Comparison of ENCODE assay signal across 9 cellular contexts in the genomic region with DNA sequence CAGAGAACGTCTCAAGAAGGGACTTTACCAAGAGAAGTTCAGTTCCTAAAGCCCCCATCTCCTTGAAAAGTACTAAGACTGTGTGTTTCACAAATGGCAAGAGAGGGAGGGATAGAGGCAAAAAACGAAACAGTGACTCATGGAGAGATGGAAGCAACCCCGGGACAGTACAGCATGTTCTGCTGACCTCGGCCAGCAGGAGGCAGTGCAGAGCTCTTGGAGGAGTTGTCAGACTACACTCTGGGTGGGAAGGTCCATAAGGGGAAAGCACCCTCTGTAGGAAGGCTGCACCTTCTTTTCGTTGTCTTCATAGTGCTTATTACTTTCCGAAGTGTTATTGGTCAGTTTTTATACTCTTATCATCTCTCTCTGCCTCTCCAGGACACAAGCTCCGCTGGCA.
DNase-seq lines count a peak whose midpoint lies in the region; ATAC-seq and TF ChIP-seq lines count a peak whose summit lies in the region.
"Had no signal": no experiment of that assay in that cellular context is flagged by ENCODE, and none has a peak within 500 bp of the region (broad histone marks: within the 10 kb centered on the region; RNA-seq: fewer than 3 reads in every experiment).

No MANE protein-coding gene starts in this region.

- peak; percentile 63 for TF ChIP-seq RAD21 in HCT116 (IDR thresholded peaks at IDR 0.05; ENCODE audit: low read depth)

- H3K27ac ChIP-seq in HCT116 (ENCODE audit: low read depth, low read length) (no peak overlapping the region), OCI-LY1 (ENCODE audit: low read depth, low read length, poor library complexity, severe bottlenecking) (no peak overlapping the region), tibial artery (no peak overlapping the region)
- H3K27ac ChIP-seq: SJSA1 had no signal

- H3F3A ChIP-seq in OCI-LY1 (ENCODE audit: insufficient read depth, low read length) = no peaks in the 10 kb centered on the region

- H3K36me3 Mint-ChIP-seq in activated T-cell treated with anti-CD3 and anti-CD28 coated beads, Interleukin-2, amount 50 U/mL, for 4 hours (ENCODE audit: insufficient read depth) = no peaks in the 10 kb centered on the region

- H3K27me3 ChIP-seq in HCT116 (ENCODE audit: insufficient read depth, low read length) (peaks cover 11% of the 10 kb centered on the region; the same call in 1 of the 2 replicates), OCI-LY1 (ENCODE audit: insufficient read depth, low read length) (no peaks in the 10 kb centered on the region), tibial artery (peaks cover 0 to under 1% of the 10 kb centered on the region in 2 donors)
- H3K27me3 ChIP-seq: SJSA1 had no signal

- CTCF ChIA-PET in HCT116 (lab: Charles Lee) = interaction anchor here (0.8 to 3.6 kb wide), 16 partner anchors 10 to 858 kb away, joined by 3 to 65 read pairs (median 5); partner anchors contain the start of gene FUT8

- no peaks in the 10 kb centered on the region for H3K27me3 Mint-ChIP-seq in activated T-cell treated with anti-CD3 and anti-CD28 coated beads, Interleukin-2, amount 50 U/mL, for 4 hours (ENCODE audit: low read depth)

- H3K79me2 ChIP-seq in HCT116 (ENCODE audit: insufficient read depth, low read length) (no peaks in the 10 kb centered on the region), OCI-LY1 (ENCODE audit: insufficient read depth, low read length) (no peaks in the 10 kb centered on the region)

- ATAC-seq in HCT116 (peak; percentile 94), HG03439 (IDR thresholded peaks at IDR 0.05; ENCODE audit: unreplicated experiment) (no peak)
- ATAC-seq in activated T-cell treated with anti-CD3 and anti-CD28 coated beads, Interleukin-2, amount 50 U/mL, for 4 hours = peak; percentile 89 to 92

- no peaks in the 10 kb centered on the region for H4K20me1 ChIP-seq in HCT116 (ENCODE audit: insufficient read depth)
- H4K20me1 ChIP-seq in OCI-LY1 (ENCODE audit: insufficient read depth, low read length) = no peaks in the 10 kb centered on the region

- peaks cover 21% of the 10 kb centered on the region for H3K4me1 Mint-ChIP-seq in activated T-cell treated with anti-CD3 and anti-CD28 coated beads, Interleukin-2, amount 50 U/mL, for 4 hours (ENCODE audit: low read depth)

- POLR2A ChIA-PET in HCT116 (lab: Charles Lee) = interaction anchor here (1.6 kb wide), 1 partner anchor 797 kb away, joined by 4 read pairs; no protein-coding TSS in a partner anchor

- no peaks in the 10 kb centered on the region for H3K4me1 ChIP-seq in HCT116 (ENCODE audit: control insufficient read depth in 1 of 2, insufficient read depth in 2 of 2, low read length in 2 of 2)
- no peaks in the 10 kb centered on the region for H3K4me1 ChIP-seq in OCI-LY1 (ENCODE audit: insufficient read depth, low read length, severe bottlenecking)
- no peaks in the 10 kb centered on the region for H3K4me1 ChIP-seq in tibial artery
- H3K4me1 ChIP-seq: SJSA1 had no signal

- no peak overlapping the region for H3K4me3 Mint-ChIP-seq in activated T-cell treated with anti-CD3 and anti-CD28 coated beads, Interleukin-2, amount 50 U/mL, for 4 hours

- peak; percentile 59 for DNase-seq in D341Med (ENCODE audit: low spot score)
- DNase-seq in HCT116 (ENCODE audit: low read depth, low spot score) = peak; percentile 24
- DNase-seq in activated T-cell treated with anti-CD3 and anti-CD28 coated beads, Interleukin-2, amount 50 U/mL, for 4 hours = peak; percentile 66
- DNase-seq in globus pallidus (ENCODE audit: low spot score) = peak; percentile 25
- DNase-seq in stimulated activated CD4-positive, alpha-beta T cell treated with anti-CD3 and anti-CD28 coated beads, Interleukin-12 subunit alpha, Interleukin-12 subunit beta, amount 100 ng/mL, for 4 hours = peak; percentile 71
- no peak for DNase-seq in tibial artery

- no peak overlapping the region for H3K4me3 ChIP-seq in HCT116 (replicated peaks in 1 of 2; ENCODE audit: low read depth in 1 of 2, low read length in 2 of 2)
- no peak overlapping the region for H3K4me3 ChIP-seq in OCI-LY1 (ENCODE audit: low read depth, low read length, poor library complexity, severe bottlenecking)
- H3K4me3 ChIP-seq in tibial artery = no peak overlapping the region
- H3K4me3 ChIP-seq: SJSA1 had no signal

- TF ChIP-seq CTCF in HCT116 (IDR thresholded peaks at IDR 0.05 in 2 of 3, conservative IDR thresholded peaks at IDR 0.05 in 1 of 3; ENCODE audit: borderline replicate concordance in 1 of 3, insufficient read depth in 1 of 3, low read depth in 2 of 3, low read length in 2 of 3) = peak; percentile 50 to 91 (median 90); a peak in 5 of 6 replicates
- TF ChIP-seq CTCF in OCI-LY1 (IDR thresholded peaks at IDR 0.05; ENCODE audit: low read length) = peak; percentile 89
- TF ChIP-seq CTCF in tibial artery (IDR thresholded peaks at IDR 0.05) = peak in 1 of 2 experiments; percentile 12

- no peaks in the 10 kb centered on the region for H3K9me2 ChIP-seq in HCT116 (ENCODE audit: insufficient read depth)
- no peaks in the 10 kb centered on the region for H3K9me2 ChIP-seq in OCI-LY1 (ENCODE audit: low read depth, low read length)

- no peaks in the 10 kb centered on the region for H3K9me3 ChIP-seq in HCT116 (ENCODE audit: control insufficient read depth in 1 of 2, insufficient read depth in 1 of 2, low read depth in 1 of 2, low read length in 2 of 2)
- no peaks in the 10 kb centered on the region for H3K9me3 ChIP-seq in OCI-LY1 (ENCODE audit: low read length)
- H3K9me3 ChIP-seq in tibial artery = no peaks in the 10 kb centered on the region
- H3K9me3 ChIP-seq: SJSA1 had no signal

- TF ChIP-seq POLR2A in HCT116 (IDR thresholded peaks at IDR 0.05; ENCODE audit: borderline replicate concordance, extremely low read depth, insufficient read depth, insufficient read length) = no peak

- BruUV-seq in HCT116 (replicated peaks; lab: Mats Ljungman, UMichigan) = no TSS peak

- H3K9ac ChIP-seq in HCT116 (ENCODE audit: low read length) = no peak overlapping the region
- no peak overlapping the region for H3K9ac ChIP-seq in OCI-LY1 (ENCODE audit: low read length)

- H3K9me3 Mint-ChIP-seq in activated T-cell treated with anti-CD3 and anti-CD28 coated beads, Interleukin-2, amount 50 U/mL, for 4 hours = no peaks in the 10 kb centered on the region

- no peak overlapping the region for H2AFZ ChIP-seq in HCT116 (ENCODE audit: low read depth, low read length, poor library complexity, severe bottlenecking)
- no peak overlapping the region for H2AFZ ChIP-seq in OCI-LY1 (ENCODE audit: low read length)

- RAD21 ChIA-PET in HCT116 (lab: Charles Lee; ENCODE audit: low non-redundant PET in 1 of 2, low total read pairs in 2 of 2, uncharacterized antibody in 2 of 2, unreplicated experiment in 2 of 2) = no interaction called here

- intact Hi-C loops in HCT116 (cut with micrococcal nuclease) = loop anchor here (2.0 kb wide), 2 partner anchors 110 to 546 kb away; no protein-coding TSS in a partner anchor
- intact Hi-C loops in tibial artery (cut with DNase I; ENCODE audit: low total_unique reads) = no loop called here

- peak overlapping the region; percentile 41 for H3K4me2 ChIP-seq in HCT116 (ENCODE audit: low read length)
- no peak overlapping the region for H3K4me2 ChIP-seq in OCI-LY1 (ENCODE audit: low read length)

- no peaks in the 10 kb centered on the region for H3K36me3 ChIP-seq in HCT116 (ENCODE audit: control insufficient read depth in 1 of 2, insufficient read depth in 2 of 2, low read length in 2 of 2)
- no peaks in the 10 kb centered on the region for H3K36me3 ChIP-seq in OCI-LY1 (ENCODE audit: insufficient read depth, low read length)
- H3K36me3 ChIP-seq in tibial artery = no peaks in the 10 kb centered on the region
- H3K36me3 ChIP-seq: SJSA1 had no signal

TF ChIP-seq in HCT116, 20 proteins besides CTCF, POLR2A, EP300 and RAD21:
- TF ChIP-seq FOSL1 (IDR thresholded peaks at IDR 0.05; ENCODE audit: low read depth) (0 out of 2 replicates have a peak, but pooled peaks have one; percentile 15), EZH2phosphoT487 (IDR thresholded peaks at IDR 0.05; ENCODE audit: borderline replicate concordance) (no peak)

Comparison
In these comparisons a context has a peak if more than half of its experiments do, and no peak if none do; other contexts are left out.
1. DNase-seq: peak in D341Med (single experiment), HCT116 (single experiment), activated T-cell treated with anti-CD3 and anti-CD28 coated beads, Interleukin-2, amount 50 U/mL, for 4 hours (single experiment), globus pallidus (single experiment) and stimulated activated CD4-positive, alpha-beta T cell treated with anti-CD3 and anti-CD28 coated beads, Interleukin-12 subunit alpha, Interleukin-12 subunit beta, amount 100 ng/mL, for 4 hours (single experiment); none in tibial artery (0 of 2).